In genomic region chr4:39365931-39366771, GRCh38 we compare ENCODE assay signal across 8 cellular contexts. TPM values are rescaled to one million over a fixed set of nuclear protein-coding genes. Genes with fewer than 3 reads are reported as not detected.
DNase-seq lines count a peak whose midpoint lies in the region; ATAC-seq and TF ChIP-seq lines count a peak whose summit lies in the region.

A gene with protein sequence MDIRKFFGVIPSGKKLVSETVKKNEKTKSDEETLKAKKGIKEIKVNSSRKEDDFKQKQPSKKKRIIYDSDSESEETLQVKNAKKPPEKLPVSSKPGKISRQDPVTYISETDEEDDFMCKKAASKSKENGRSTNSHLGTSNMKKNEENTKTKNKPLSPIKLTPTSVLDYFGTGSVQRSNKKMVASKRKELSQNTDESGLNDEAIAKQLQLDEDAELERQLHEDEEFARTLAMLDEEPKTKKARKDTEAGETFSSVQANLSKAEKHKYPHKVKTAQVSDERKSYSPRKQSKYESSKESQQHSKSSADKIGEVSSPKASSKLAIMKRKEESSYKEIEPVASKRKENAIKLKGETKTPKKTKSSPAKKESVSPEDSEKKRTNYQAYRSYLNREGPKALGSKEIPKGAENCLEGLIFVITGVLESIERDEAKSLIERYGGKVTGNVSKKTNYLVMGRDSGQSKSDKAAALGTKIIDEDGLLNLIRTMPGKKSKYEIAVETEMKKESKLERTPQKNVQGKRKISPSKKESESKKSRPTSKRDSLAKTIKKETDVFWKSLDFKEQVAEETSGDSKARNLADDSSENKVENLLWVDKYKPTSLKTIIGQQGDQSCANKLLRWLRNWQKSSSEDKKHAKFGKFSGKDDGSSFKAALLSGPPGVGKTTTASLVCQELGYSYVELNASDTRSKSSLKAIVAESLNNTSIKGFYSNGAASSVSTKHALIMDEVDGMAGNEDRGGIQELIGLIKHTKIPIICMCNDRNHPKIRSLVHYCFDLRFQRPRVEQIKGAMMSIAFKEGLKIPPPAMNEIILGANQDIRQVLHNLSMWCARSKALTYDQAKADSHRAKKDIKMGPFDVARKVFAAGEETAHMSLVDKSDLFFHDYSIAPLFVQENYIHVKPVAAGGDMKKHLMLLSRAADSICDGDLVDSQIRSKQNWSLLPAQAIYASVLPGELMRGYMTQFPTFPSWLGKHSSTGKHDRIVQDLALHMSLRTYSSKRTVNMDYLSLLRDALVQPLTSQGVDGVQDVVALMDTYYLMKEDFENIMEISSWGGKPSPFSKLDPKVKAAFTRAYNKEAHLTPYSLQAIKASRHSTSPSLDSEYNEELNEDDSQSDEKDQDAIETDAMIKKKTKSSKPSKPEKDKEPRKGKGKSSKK (minus strand): TSS chr4:39366362. CDS start chr4:39366241, 121 bp downstream.

- peak within 1 kb of the TSS; percentile 95 to 98 for H3K4me3 Mint-ChIP-seq in stimulated activated naive CD8-positive, alpha-beta T cell treated with anti-CD3 and anti-CD28 coated beads, Interleukin-15, amount 100 ng/mL, for 72 hours

- DNase-seq in DMS53 (lab: John Stamatoyannopoulos, UW) (peak; percentile 99), LoVo (ENCODE audit: low spot score) (peak; percentile 95), SHP77 treated with DMSO at 0.1 percent for 48 hours (lab: John Stamatoyannopoulos, UW) (peak; percentile 6), fibroblast of villous mesenchyme (ENCODE audit: low read depth) (peak; percentile 91)
- peak; percentile 98 for DNase-seq in activated effector memory CD4-positive, alpha-beta T cell treated with anti-CD3 and anti-CD28 coated beads, Interleukin-2, amount 50 U/mL, for 16 hours
- peak; percentile 91 to 92 for DNase-seq in stimulated activated naive CD8-positive, alpha-beta T cell treated with anti-CD3 and anti-CD28 coated beads, Interleukin-15, amount 100 ng/mL, for 72 hours

- H3K27me3 Mint-ChIP-seq in stimulated activated naive CD8-positive, alpha-beta T cell treated with anti-CD3 and anti-CD28 coated beads, Interleukin-15, amount 100 ng/mL, for 72 hours: no peaks in the 10 kb centered on the region

- no peaks in the 10 kb centered on the region for H3K9me2 ChIP-seq in neural cell (ENCODE audit: insufficient read depth, low read length)

- H3K27ac Mint-ChIP-seq in stimulated activated naive CD8-positive, alpha-beta T cell treated with anti-CD3 and anti-CD28 coated beads, Interleukin-15, amount 100 ng/mL, for 72 hours: peak within 1 kb of the TSS; percentile 97

- peak; percentile 25 for TF ChIP-seq RAD21 in neural cell (conservative IDR thresholded peaks at IDR 0.05)

- H3K27me3 ChIP-seq in neural cell (ENCODE audit: insufficient read depth, low read depth, low read length): no peaks in the 10 kb centered on the region

- TF ChIP-seq CTCF in fibroblast of villous mesenchyme (IDR thresholded peaks at IDR 0.05; ENCODE audit: insufficient read depth, low read depth, low read length): no peak
- TF ChIP-seq CTCF in neural cell (IDR thresholded peaks at IDR 0.05; ENCODE audit: poor library complexity, severe bottlenecking): no peak

- peaks cover 45% of the 10 kb centered on the region for H3K4me1 Mint-ChIP-seq in stimulated activated naive CD8-positive, alpha-beta T cell treated with anti-CD3 and anti-CD28 coated beads, Interleukin-15, amount 100 ng/mL, for 72 hours

- H3K4me3 ChIP-seq in fibroblast of villous mesenchyme (ENCODE audit: low read depth, low read length): peak within 1 kb of the TSS; percentile 98
- H3K4me3 ChIP-seq in neural cell (ENCODE audit: low read length): peak within 1 kb of the TSS; percentile 96

- H3K36me3 ChIP-seq in neural cell (ENCODE audit: insufficient read depth, low read length): no peaks in the 10 kb centered on the region

- H3K9me3 ChIP-seq in neural cell (ENCODE audit: low read length): no peaks in the 10 kb centered on the region

- TF ChIP-seq EP300 in neural cell (conservative IDR thresholded peaks at IDR 0.05; ENCODE audit: poor library complexity, severe bottlenecking): peak; percentile 40

- H3K79me2 ChIP-seq in neural cell (replicated peaks; ENCODE audit: insufficient read depth, low read length): peaks cover 44% of the 10 kb centered on the region

- no peaks in the 10 kb centered on the region for H4K20me1 ChIP-seq in neural cell (ENCODE audit: insufficient read depth)

- H3K4me2 ChIP-seq in neural cell (ENCODE audit: low read length): peak within 1 kb of the TSS; percentile 70

- peak within 1 kb of the TSS; percentile 76 for H3K9ac ChIP-seq in neural cell (ENCODE audit: low read length)

- peak within 1 kb of the TSS; percentile 54 for H3K27ac ChIP-seq in neural cell (ENCODE audit: low read length)

- H3K9me3 Mint-ChIP-seq in stimulated activated naive CD8-positive, alpha-beta T cell treated with anti-CD3 and anti-CD28 coated beads, Interleukin-15, amount 100 ng/mL, for 72 hours: peaks cover 7 to 12% of the 10 kb centered on the region in 2 donors

- H2AFZ ChIP-seq in neural cell (ENCODE audit: low read depth, low read length): peak within 1 kb of the TSS; percentile 96

- peak; percentile 68 for ATAC-seq in GM21825 (IDR thresholded peaks at IDR 0.05; ENCODE audit: unreplicated experiment)
- peak; percentile 95 for ATAC-seq in stimulated activated naive CD8-positive, alpha-beta T cell treated with anti-CD3 and anti-CD28 coated beads, Interleukin-15, amount 100 ng/mL, for 72 hours

- no peaks in the 10 kb centered on the region for H3F3A ChIP-seq in neural cell (ENCODE audit: insufficient read depth, low read length, poor library complexity, severe bottlenecking)

TF ChIP-seq in neural cell, 6 proteins besides CTCF, POLR2A, EP300 and RAD21:
- TF ChIP-seq MXI1 (conservative IDR thresholded peaks at IDR 0.05; ENCODE audit: poor library complexity, severe bottlenecking) (peak; percentile 82), POLR2AphosphoS5 (IDR thresholded peaks at IDR 0.05) (peak; percentile 87), SMC3 (conservative IDR thresholded peaks at IDR 0.05; ENCODE audit: poor library complexity) (no peak), TAF1 (IDR thresholded peaks at IDR 0.05; ENCODE audit: low read depth) (no peak), EZH2 (IDR thresholded peaks at IDR 0.05; ENCODE audit: borderline replicate concordance, insufficient read depth, low read length, poor library complexity, severe bottlenecking) (no peak)
- TF ChIP-seq, protein P1, sequence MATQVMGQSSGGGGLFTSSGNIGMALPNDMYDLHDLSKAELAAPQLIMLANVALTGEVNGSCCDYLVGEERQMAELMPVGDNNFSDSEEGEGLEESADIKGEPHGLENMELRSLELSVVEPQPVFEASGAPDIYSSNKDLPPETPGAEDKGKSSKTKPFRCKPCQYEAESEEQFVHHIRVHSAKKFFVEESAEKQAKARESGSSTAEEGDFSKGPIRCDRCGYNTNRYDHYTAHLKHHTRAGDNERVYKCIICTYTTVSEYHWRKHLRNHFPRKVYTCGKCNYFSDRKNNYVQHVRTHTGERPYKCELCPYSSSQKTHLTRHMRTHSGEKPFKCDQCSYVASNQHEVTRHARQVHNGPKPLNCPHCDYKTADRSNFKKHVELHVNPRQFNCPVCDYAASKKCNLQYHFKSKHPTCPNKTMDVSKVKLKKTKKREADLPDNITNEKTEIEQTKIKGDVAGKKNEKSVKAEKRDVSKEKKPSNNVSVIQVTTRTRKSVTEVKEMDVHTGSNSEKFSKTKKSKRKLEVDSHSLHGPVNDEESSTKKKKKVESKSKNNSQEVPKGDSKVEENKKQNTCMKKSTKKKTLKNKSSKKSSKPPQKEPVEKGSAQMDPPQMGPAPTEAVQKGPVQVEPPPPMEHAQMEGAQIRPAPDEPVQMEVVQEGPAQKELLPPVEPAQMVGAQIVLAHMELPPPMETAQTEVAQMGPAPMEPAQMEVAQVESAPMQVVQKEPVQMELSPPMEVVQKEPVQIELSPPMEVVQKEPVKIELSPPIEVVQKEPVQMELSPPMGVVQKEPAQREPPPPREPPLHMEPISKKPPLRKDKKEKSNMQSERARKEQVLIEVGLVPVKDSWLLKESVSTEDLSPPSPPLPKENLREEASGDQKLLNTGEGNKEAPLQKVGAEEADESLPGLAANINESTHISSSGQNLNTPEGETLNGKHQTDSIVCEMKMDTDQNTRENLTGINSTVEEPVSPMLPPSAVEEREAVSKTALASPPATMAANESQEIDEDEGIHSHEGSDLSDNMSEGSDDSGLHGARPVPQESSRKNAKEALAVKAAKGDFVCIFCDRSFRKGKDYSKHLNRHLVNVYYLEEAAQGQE (IDR thresholded peaks at IDR 0.05; ENCODE audit: borderline replicate concordance): peak; percentile 39

RNA-seq across cellular contexts. Expression of the gene that starts here (rescaled TPM):
- total RNA-seq in fibroblast of villous mesenchyme: 55.3 and 56.0 TPM in 2 replicates
- 17.3 and 20.7 TPM in 2 replicates for polyA plus RNA-seq in neural cell
- 34.0 and 44.8 TPM in 2 replicates for polyA minus RNA-seq in neural cell

Comparison
In these comparisons a context has a peak if more than half of its experiments do, and no peak if none do; other contexts are left out.
1. Peak in every context shown above with its lines: DNase-seq, ATAC-seq, H3K4me3 ChIP-seq and H3K27ac ChIP-seq.
2. DNase-seq: peak in every context shown above with its lines; median percentile 99 in DMS53; 98 in activated effector memory CD4-positive, alpha-beta T cell treated with anti-CD3 and anti-CD28 coated beads, Interleukin-2, amount 50 U/mL, for 16 hours; 95 in LoVo; 92 in stimulated activated naive CD8-positive, alpha-beta T cell treated with anti-CD3 and anti-CD28 coated beads, Interleukin-15, amount 100 ng/mL, for 72 hours; 91 in fibroblast of villous mesenchyme; 6 in SHP77 treated with DMSO at 0.1 percent for 48 hours.